Comparison of ENCODE assay signal across 10 cellular contexts in genomic region chr20:4170621-4171537, GRCh38. TPM values are rescaled to one million over a fixed set of nuclear protein-coding genes. Genes with fewer than 3 reads are reported as not detected.
A peak's percentile ranks its signal among the peaks of the same experiment; 100 is the strongest.
DNase-seq lines count a peak whose midpoint lies in the region; ATAC-seq, FAIRE-seq and TF ChIP-seq lines count a peak whose summit lies in the region.
"Had no signal": no experiment of that assay in that cellular context is flagged by ENCODE, and none has a peak within 500 bp of the region (broad histone marks: within the 10 kb centered on the region; RNA-seq: fewer than 3 reads in every experiment).

No MANE protein-coding gene starts in this region.

- DNase-seq in AG09309 (ENCODE audit: low read depth) (no peak), bronchial epithelial cell (ENCODE audit: low read depth) (no peak), DMS53 treated with DMSO at 0.1 percent for 48 hours (lab: John Stamatoyannopoulos, UW; ENCODE audit: unreplicated experiment) (no peak), Right ventricle myocardium inferior (ENCODE audit: missing footprints) (no peak), germinal center (ENCODE audit: low spot score) (no peak)
- DNase-seq: NCI-H1092 treated with DMSO at 0.1 percent for 48 hours had no signal

- intact Hi-C loops in Right ventricle myocardium inferior (cut with DNase I) = loop anchor here (1.0 kb wide), 1 partner anchor 58 kb away; no protein-coding TSS in a partner anchor

- peak; percentile 66 for FAIRE-seq in bronchial epithelial cell (lab: Jason Lieb, UNC)
- FAIRE-seq: TTC549 had no signal

- H3K36me3 Mint-ChIP-seq in nephron (ENCODE audit: low read depth) = peaks cover 5% of the 10 kb centered on the region

- no peaks in the 10 kb centered on the region for H4K20me1 ChIP-seq in KMS-11 (ENCODE audit: insufficient read depth)

- H2AFZ ChIP-seq in KMS-11 (ENCODE audit: low read depth) = no peak overlapping the region

- H3K4me3 Mint-ChIP-seq in nephron = peak overlapping the region; percentile 71 to 80 (median 77)

- peak overlapping the region; percentile 57; the same call in 1 of the 2 replicates for H3K4me2 ChIP-seq in KMS-11

- no peak overlapping the region for H3K9ac ChIP-seq in KMS-11

- H3K27ac ChIP-seq in KMS-11 = no peak overlapping the region

- no peaks in the 10 kb centered on the region for H3K9me3 Mint-ChIP-seq in nephron

- H3K4me1 ChIP-seq in KMS-11 (ENCODE audit: low read depth, poor library complexity, severe bottlenecking) = peaks cover 22% of the 10 kb centered on the region

- peak overlapping the region; percentile 64 to 77 (median 74) for H3K27ac Mint-ChIP-seq in nephron

- ATAC-seq in GM21360 (IDR thresholded peaks at IDR 0.05; ENCODE audit: unreplicated experiment) = no peak
- no peak for ATAC-seq in Right ventricle myocardium inferior

- H3K4me1 Mint-ChIP-seq in nephron = peaks cover 56% of the 10 kb centered on the region

- H3K27me3 ChIP-seq in KMS-11 (ENCODE audit: insufficient read depth, low read depth) = no peaks in the 10 kb centered on the region
- H3K27me3 ChIP-seq in bronchial epithelial cell (ENCODE audit: control insufficient read depth, insufficient read depth, low read length) = no peaks in the 10 kb centered on the region

- no peaks in the 10 kb centered on the region for H3K79me2 ChIP-seq in KMS-11 (ENCODE audit: insufficient read depth, low read depth)

- H3K4me3 ChIP-seq in AG09309 (ENCODE audit: control insufficient read depth, low read depth, low read length) = peak overlapping the region; percentile 3; the same call in 1 of the 2 replicates
- H3K4me3 ChIP-seq in KMS-11 (IDR thresholded peaks at IDR 0.05; ENCODE audit: insufficient read depth, low read depth, low read length) = no peak overlapping the region
- no peak overlapping the region for H3K4me3 ChIP-seq in bronchial epithelial cell (ENCODE audit: low read depth, low read length)

- no peaks in the 10 kb centered on the region for H3K27me3 Mint-ChIP-seq in nephron (ENCODE audit: low read depth)

- H3K36me3 ChIP-seq in KMS-11 (ENCODE audit: insufficient read depth) (no peaks in the 10 kb centered on the region), bronchial epithelial cell (ENCODE audit: control insufficient read depth, insufficient read depth, low read length) (no peaks in the 10 kb centered on the region)

- TF ChIP-seq CTCF in AG09309 (IDR thresholded peaks at IDR 0.05; ENCODE audit: control insufficient read depth, insufficient read depth, low read depth, low read length, missing control alignments) = no peak
- no peak for TF ChIP-seq CTCF in KMS-11 (conservative IDR thresholded peaks at IDR 0.05; ENCODE audit: low read depth, low read length)
- TF ChIP-seq CTCF in bronchial epithelial cell (IDR thresholded peaks at IDR 0.05; ENCODE audit: insufficient read depth, low read length, severe bottlenecking) = no peak
- TF ChIP-seq CTCF in nephron (IDR thresholded peaks at IDR 0.05; ENCODE audit: unreplicated experiment in 3 of 3) = no peak

RNA-seq across cellular contexts. Expression of gene SMOX, which starts 22.3 kb away (rescaled TPM):
- total RNA-seq in bronchial epithelial cell (19.0 and 27.1 TPM in 2 replicates), Right ventricle myocardium inferior (2.3 TPM)
